23 cellular contexts compared by ENCODE assay signal in genomic region chr17:70613681-70614080, GRCh38.
"Had no signal": no experiment of that assay in that cellular context is flagged by ENCODE, and none has a peak within 500 bp of the region (broad histone marks: within the 10 kb centered on the region; RNA-seq: fewer than 3 reads in every experiment).

No MANE protein-coding gene starts in this region.

- H3K4me3 ChIP-seq: esophagus muscularis mucosa, gastroesophageal sphincter, sigmoid colon, thoracic aorta, upper lobe of left lung had no signal

- H3K4me1 ChIP-seq: esophagus muscularis mucosa, gastroesophageal sphincter, sigmoid colon, upper lobe of left lung had no signal

- H3K36me3 ChIP-seq: esophagus muscularis mucosa, gastroesophageal sphincter, sigmoid colon, thoracic aorta, upper lobe of left lung had no signal

- H3K27ac ChIP-seq: esophagus muscularis mucosa, gastroesophageal sphincter, sigmoid colon, thoracic aorta, upper lobe of left lung had no signal

- H3K27me3 ChIP-seq: esophagus muscularis mucosa, gastroesophageal sphincter, sigmoid colon, upper lobe of left lung had no signal

- H3K9me3 ChIP-seq: esophagus muscularis mucosa, gastroesophageal sphincter, sigmoid colon, thoracic aorta, upper lobe of left lung had no signal

- DNase-seq: activated CD4-positive, alpha-beta T cell treated with anti-CD3 and anti-CD28 coated beads for 4 hours; activated CD4-positive, alpha-beta T cell treated with anti-CD3 and anti-CD28 coated beads, Interleukin-2, amount 50 U/mL, for 48 hours; activated CD8-positive, alpha-beta memory T cell treated with anti-CD3 and anti-CD28 coated beads, Interleukin-2, amount 50 U/mL, for 48 hours; activated naive CD4-positive, alpha-beta T cell treated with Interleukin-2 at 50 U/mL for 16 hours; activated naive CD8-positive, alpha-beta T cell treated with anti-CD3 and anti-CD28 coated beads for 36 hours; activated T-cell treated with anti-CD3 and anti-CD28 coated beads, Interleukin-2, amount 50 U/mL, for 4 hours; amniotic stem cell; effector memory CD8-positive, alpha-beta T cell; head of caudate nucleus; hypothalamus; left cardiac atrium; retina; sigmoid colon; stimulated activated CD4-positive, alpha-beta T cell treated with anti-CD3 and anti-CD28 coated beads, Interleukin-2, amount 100 ng/mL, for 48 hours; stimulated activated CD8-positive, alpha-beta memory T cell treated with anti-CD3 and anti-CD28 coated beads, Interleukin-4, amount 100 ng/mL, for 48 hours; stimulated activated naive B cell treated with anti-CD40 and anti-IgM and Interleukin-4, amounts not matched to agents 10 μg/mL and 1 μg/mL and 100 μg/mL, for 72 hours; T-helper 1 cell; upper lobe of left lung had no signal

- ATAC-seq: activated T-cell treated with anti-CD3 and anti-CD28 coated beads, Interleukin-2, amount 50 U/mL, for 4 hours; effector memory CD8-positive, alpha-beta T cell; gastroesophageal sphincter; left cardiac atrium; natural killer cell treated with Interleukin-12 subunit alpha and Interleukin-12 subunit beta and Interleukin-15 and Interleukin-18, amount 100 ng/mL, for 72 hours; stimulated activated naive B cell treated with anti-CD40 and anti-IgM and Interleukin-4, amounts not matched to agents 10 μg/mL and 1 μg/mL and 100 μg/mL, for 72 hours; WTC11 had no signal
